ENCODE assay signal across 8 cellular contexts in the genomic region with DNA sequence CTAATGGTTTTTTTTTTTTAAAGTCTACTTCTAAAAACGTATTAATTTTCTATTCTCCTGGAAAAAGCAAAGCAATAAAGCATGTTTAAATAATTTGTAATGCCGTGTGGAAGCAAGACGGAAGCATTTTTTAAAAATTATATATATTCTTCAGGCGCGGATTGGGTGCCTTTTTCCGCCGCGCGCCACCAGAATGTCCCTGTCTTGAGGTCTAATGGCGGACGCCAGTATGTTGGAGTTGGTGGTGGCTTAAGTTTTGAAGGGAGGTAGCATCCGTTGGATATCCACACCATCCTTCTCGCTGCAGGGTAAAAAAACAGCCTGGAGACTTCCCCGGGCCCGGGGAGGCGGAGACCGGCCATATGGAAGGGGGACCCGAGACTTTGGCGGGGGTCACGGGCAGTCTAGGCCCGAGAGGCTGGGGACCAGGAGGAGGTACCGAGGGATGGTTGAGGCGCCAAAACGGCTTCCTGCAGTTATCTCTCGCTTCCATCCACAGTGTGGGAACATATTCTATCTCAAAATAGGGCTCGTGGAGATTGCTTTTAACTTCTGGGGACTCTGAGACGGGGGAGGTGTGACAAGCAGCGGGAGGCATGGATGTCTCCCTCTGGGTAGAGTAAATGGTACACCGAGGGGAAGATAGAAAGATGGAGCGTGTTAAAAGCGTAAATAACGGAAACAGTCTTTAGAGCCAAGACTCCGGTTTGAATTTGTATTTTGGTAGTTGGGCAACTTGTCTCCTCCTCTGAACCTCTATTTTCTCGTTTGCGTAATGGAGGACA. TPM values are rescaled to one million over a fixed set of nuclear protein-coding genes. Genes with fewer than 3 reads are reported as not detected.
A peak's percentile ranks its signal among the peaks of the same experiment; 100 is the strongest.
DNase-seq lines count a peak whose midpoint lies in the region; ATAC-seq and TF ChIP-seq lines count a peak whose summit lies in the region.

A gene (plus strand): TSS at position 196 of the 785 bp plus-strand sequence. CDS start 2,841 bp downstream, outside the sequence.

- peaks cover 24% of the 10 kb centered on the region for H3K36me3 ChIP-seq in CD8-positive, alpha-beta memory T cell (ENCODE audit: insufficient read depth, low read length)
- H3K36me3 ChIP-seq in neural cell (ENCODE audit: insufficient read depth, low read length) (peaks cover 6% of the 10 kb centered on the region), subcutaneous abdominal adipose tissue (ENCODE audit: control insufficient read depth in 5 of 5, insufficient read depth in 5 of 5, low read length in 5 of 5) (peaks cover 5 to 27% (median 14%) of the 10 kb centered on the region in 5 donors)

- peak within 1 kb of the TSS; percentile 94 to 99 (median 98) for H3K27ac Mint-ChIP-seq in CD8-positive, alpha-beta memory T cell

- H3K9me3 Mint-ChIP-seq in CD8-positive, alpha-beta memory T cell: no peaks in the 10 kb centered on the region

- H4K20me1 ChIP-seq in neural cell (ENCODE audit: insufficient read depth): no peaks in the 10 kb centered on the region

- peaks cover 59 to 70% (median 69%) of the 10 kb centered on the region in 3 donors for H3K4me1 Mint-ChIP-seq in CD8-positive, alpha-beta memory T cell

- H3K9me3 ChIP-seq in CD8-positive, alpha-beta memory T cell (ENCODE audit: low read length): no peaks in the 10 kb centered on the region
- no peaks in the 10 kb centered on the region for H3K9me3 ChIP-seq in neural cell (ENCODE audit: low read length)
- no peaks in the 10 kb centered on the region for H3K9me3 ChIP-seq in subcutaneous abdominal adipose tissue (ENCODE audit: control insufficient read depth in 5 of 5, low read length in 5 of 5)

- POLR2A ChIA-PET in CD8-positive, alpha-beta memory T cell (lab: Charles Lee): interaction anchor here (0.7 to 3.3 kb wide), 4 partner anchors 12 to 272 kb away, joined by 3 to 27 read pairs (median 5); a partner anchor contains a TSS

- TF ChIP-seq RAD21 in neural cell (conservative IDR thresholded peaks at IDR 0.05): no peak

- DNase-seq in CD8-positive, alpha-beta memory T cell: peak in 4 of 5 donors; percentile 60 to 86 (median 74)
- DNase-seq in Jurkat, Clone E6-1 (ENCODE audit: low read depth, low spot score): no peak
- DNase-seq in RKO (ENCODE audit: low spot score) (peak; percentile 71), fibroblast of villous mesenchyme (ENCODE audit: low read depth) (peak; percentile 48)
- DNase-seq in activated effector memory CD4-positive, alpha-beta T cell treated with anti-CD3 and anti-CD28 coated beads, Interleukin-2, amount 50 U/mL, for 16 hours: peak; percentile 89

- H3K4me2 ChIP-seq in neural cell (ENCODE audit: low read length): peak within 1 kb of the TSS; percentile 91

- peak within 1 kb of the TSS; percentile 70 for H2AFZ ChIP-seq in neural cell (ENCODE audit: low read depth, low read length)

- no peaks in the 10 kb centered on the region for H3K27me3 ChIP-seq in CD8-positive, alpha-beta memory T cell (ENCODE audit: insufficient read depth, low read length, poor library complexity, severe bottlenecking)
- no peaks in the 10 kb centered on the region for H3K27me3 ChIP-seq in neural cell (ENCODE audit: insufficient read depth, low read depth, low read length)
- no peaks in the 10 kb centered on the region for H3K27me3 ChIP-seq in subcutaneous abdominal adipose tissue (ENCODE audit: control insufficient read depth in 5 of 5, insufficient read depth in 4 of 5, low read length in 5 of 5)

- no peaks in the 10 kb centered on the region for H3K27me3 Mint-ChIP-seq in CD8-positive, alpha-beta memory T cell

- no peaks in the 10 kb centered on the region for H3K9me2 ChIP-seq in neural cell (ENCODE audit: insufficient read depth, low read length)

- peak; percentile 40 for ATAC-seq in GM21381 (IDR thresholded peaks at IDR 0.05; ENCODE audit: unreplicated experiment)

- no peak for TF ChIP-seq EP300 in neural cell (conservative IDR thresholded peaks at IDR 0.05; ENCODE audit: poor library complexity, severe bottlenecking)

- H3F3A ChIP-seq in neural cell (ENCODE audit: insufficient read depth, low read length, poor library complexity, severe bottlenecking): no peaks in the 10 kb centered on the region

- TF ChIP-seq CTCF in fibroblast of villous mesenchyme (IDR thresholded peaks at IDR 0.05; ENCODE audit: insufficient read depth, low read depth, low read length) (no peak), neural cell (IDR thresholded peaks at IDR 0.05; ENCODE audit: poor library complexity, severe bottlenecking) (no peak)

- peak within 1 kb of the TSS; percentile 93 to 100 (median 98) for H3K4me3 Mint-ChIP-seq in CD8-positive, alpha-beta memory T cell

- CTCF ChIA-PET in CD8-positive, alpha-beta memory T cell (lab: Charles Lee): interaction anchor here (1.2 to 1.5 kb wide), 3 partner anchors 10 to 70 kb away, joined by 3 to 5 read pairs (median 4); a partner anchor contains a TSS

- H3K4me1 ChIP-seq in CD8-positive, alpha-beta memory T cell (ENCODE audit: insufficient read depth, low read length): peaks cover 54% of the 10 kb centered on the region
- H3K4me1 ChIP-seq in subcutaneous abdominal adipose tissue (ENCODE audit: control insufficient read depth in 5 of 5, insufficient read depth in 5 of 5, low read length in 5 of 5): peaks cover 6 to 38% (median 25%) of the 10 kb centered on the region in 5 donors

- peaks cover 3 to 55% (median 8%) of the 10 kb centered on the region in 3 donors for H3K36me3 Mint-ChIP-seq in CD8-positive, alpha-beta memory T cell

- peaks cover 57% of the 10 kb centered on the region for H3K79me2 ChIP-seq in neural cell (replicated peaks; ENCODE audit: insufficient read depth, low read length)

- H3K9ac ChIP-seq in neural cell (ENCODE audit: low read length) (peak within 1 kb of the TSS; percentile 88), subcutaneous abdominal adipose tissue (ENCODE audit: low read length in 5 of 5) (peak within 1 kb of the TSS; percentile 92 to 99 (median 98))

- H3K27ac ChIP-seq in CD8-positive, alpha-beta memory T cell (ENCODE audit: low read depth, low read length): peak within 1 kb of the TSS; percentile 99
- H3K27ac ChIP-seq in neural cell (ENCODE audit: low read length) (peak within 1 kb of the TSS; percentile 87), subcutaneous abdominal adipose tissue (ENCODE audit: low read depth, low read length) (peak within 1 kb of the TSS; percentile 95)

- peak within 1 kb of the TSS; percentile 100 for H3K4me3 ChIP-seq in CD8-positive, alpha-beta memory T cell (ENCODE audit: low read length)
- peak within 1 kb of the TSS; percentile 72 for H3K4me3 ChIP-seq in Jurkat, Clone E6-1 (ENCODE audit: low read length)
- H3K4me3 ChIP-seq in fibroblast of villous mesenchyme (ENCODE audit: low read depth, low read length): peak within 1 kb of the TSS; percentile 91
- H3K4me3 ChIP-seq in neural cell (ENCODE audit: low read length): peak within 1 kb of the TSS; percentile 78
- peak within 1 kb of the TSS; percentile 96 to 99 (median 99) for H3K4me3 ChIP-seq in subcutaneous abdominal adipose tissue (ENCODE audit: low read depth in 1 of 5, low read length in 5 of 5)

TF ChIP-seq in neural cell, 6 proteins besides CTCF, POLR2A, EP300 and RAD21:
- TF ChIP-seq SMC3 (conservative IDR thresholded peaks at IDR 0.05; ENCODE audit: poor library complexity): no peak
- TF ChIP-seq, protein P1, sequence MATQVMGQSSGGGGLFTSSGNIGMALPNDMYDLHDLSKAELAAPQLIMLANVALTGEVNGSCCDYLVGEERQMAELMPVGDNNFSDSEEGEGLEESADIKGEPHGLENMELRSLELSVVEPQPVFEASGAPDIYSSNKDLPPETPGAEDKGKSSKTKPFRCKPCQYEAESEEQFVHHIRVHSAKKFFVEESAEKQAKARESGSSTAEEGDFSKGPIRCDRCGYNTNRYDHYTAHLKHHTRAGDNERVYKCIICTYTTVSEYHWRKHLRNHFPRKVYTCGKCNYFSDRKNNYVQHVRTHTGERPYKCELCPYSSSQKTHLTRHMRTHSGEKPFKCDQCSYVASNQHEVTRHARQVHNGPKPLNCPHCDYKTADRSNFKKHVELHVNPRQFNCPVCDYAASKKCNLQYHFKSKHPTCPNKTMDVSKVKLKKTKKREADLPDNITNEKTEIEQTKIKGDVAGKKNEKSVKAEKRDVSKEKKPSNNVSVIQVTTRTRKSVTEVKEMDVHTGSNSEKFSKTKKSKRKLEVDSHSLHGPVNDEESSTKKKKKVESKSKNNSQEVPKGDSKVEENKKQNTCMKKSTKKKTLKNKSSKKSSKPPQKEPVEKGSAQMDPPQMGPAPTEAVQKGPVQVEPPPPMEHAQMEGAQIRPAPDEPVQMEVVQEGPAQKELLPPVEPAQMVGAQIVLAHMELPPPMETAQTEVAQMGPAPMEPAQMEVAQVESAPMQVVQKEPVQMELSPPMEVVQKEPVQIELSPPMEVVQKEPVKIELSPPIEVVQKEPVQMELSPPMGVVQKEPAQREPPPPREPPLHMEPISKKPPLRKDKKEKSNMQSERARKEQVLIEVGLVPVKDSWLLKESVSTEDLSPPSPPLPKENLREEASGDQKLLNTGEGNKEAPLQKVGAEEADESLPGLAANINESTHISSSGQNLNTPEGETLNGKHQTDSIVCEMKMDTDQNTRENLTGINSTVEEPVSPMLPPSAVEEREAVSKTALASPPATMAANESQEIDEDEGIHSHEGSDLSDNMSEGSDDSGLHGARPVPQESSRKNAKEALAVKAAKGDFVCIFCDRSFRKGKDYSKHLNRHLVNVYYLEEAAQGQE (IDR thresholded peaks at IDR 0.05; ENCODE audit: borderline replicate concordance): peak; percentile 97
- TF ChIP-seq EZH2 (IDR thresholded peaks at IDR 0.05; ENCODE audit: borderline replicate concordance, insufficient read depth, low read length, poor library complexity, severe bottlenecking): no peak
- TF ChIP-seq POLR2AphosphoS5 (IDR thresholded peaks at IDR 0.05): peak; percentile 79
- TF ChIP-seq MXI1 (conservative IDR thresholded peaks at IDR 0.05; ENCODE audit: poor library complexity, severe bottlenecking): peak; percentile 95
- TF ChIP-seq TAF1 (IDR thresholded peaks at IDR 0.05; ENCODE audit: low read depth): peak; percentile 92

RNA-seq across cellular contexts. Expression of the gene that starts here (rescaled TPM):
- 100 to 1,000 TPM; 605 to 642 TPM for total RNA-seq in CD8-positive, alpha-beta memory T cell
- 134 TPM for polyA plus RNA-seq in CD8-positive, alpha-beta memory T cell
- 400 TPM for polyA plus RNA-seq in Jurkat, Clone E6-1 (2012; ENCODE audit: insufficient read depth, insufficient read length)
- total RNA-seq in fibroblast of villous mesenchyme: 111 and 154 TPM in 2 replicates
- polyA plus RNA-seq in neural cell: 88.2 and 90.0 TPM in 2 replicates
- 161 TPM in 2 replicates for polyA minus RNA-seq in neural cell
